Comparison of ENCODE assay signal across 9 cellular contexts in the genomic region with DNA sequence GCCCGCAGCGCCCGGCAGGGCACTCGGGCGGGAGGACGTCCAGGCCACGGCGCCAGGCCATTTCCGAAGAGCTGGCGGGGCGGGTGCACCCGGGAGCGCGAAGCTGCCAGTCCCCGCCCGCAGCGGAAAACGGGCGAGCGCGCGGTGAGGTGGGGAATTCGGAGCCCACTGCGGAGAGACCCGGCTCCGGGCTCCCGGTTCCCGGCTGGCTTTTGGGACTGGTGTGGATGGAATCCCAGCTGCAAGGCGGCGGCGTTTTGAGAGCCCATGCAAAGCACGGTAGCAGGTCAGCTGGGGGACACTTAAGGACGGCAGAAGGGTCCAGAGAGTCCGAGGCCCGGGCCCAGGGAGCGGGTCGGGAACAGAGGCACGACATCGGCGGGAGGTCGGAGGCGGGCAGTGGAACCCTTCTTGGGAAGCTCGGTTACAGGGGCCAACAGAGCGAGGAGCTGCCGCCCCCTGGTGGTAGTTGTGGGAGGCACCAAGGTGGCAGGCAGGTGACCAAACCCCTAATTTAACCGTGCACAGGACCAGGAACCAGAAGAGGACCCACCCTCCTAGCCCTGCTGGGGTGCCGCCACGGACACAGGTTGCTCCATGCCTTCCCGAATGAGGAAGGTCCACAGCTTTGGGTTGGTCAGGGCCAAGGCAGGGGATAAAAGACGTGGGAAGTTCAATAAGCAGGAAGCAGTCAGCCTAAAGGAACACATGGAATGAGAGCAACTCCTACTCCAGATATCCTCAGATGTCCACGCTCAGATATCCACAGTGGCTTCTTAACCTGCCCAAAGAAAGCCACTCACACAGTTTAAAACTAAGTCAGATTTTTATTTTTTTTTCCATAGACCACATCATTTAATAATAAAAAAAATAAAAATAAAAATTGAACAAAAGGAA. TPM values are rescaled to one million over a fixed set of nuclear protein-coding genes. Genes with fewer than 3 reads are reported as not detected.
A peak's percentile ranks its signal among the peaks of the same experiment; 100 is the strongest.
DNase-seq lines count a peak whose midpoint lies in the region; ATAC-seq and TF ChIP-seq lines count a peak whose summit lies in the region.
"Had no signal": no experiment of that assay in that cellular context is flagged by ENCODE, and none has a peak within 500 bp of the region (broad histone marks: within the 10 kb centered on the region; RNA-seq: fewer than 3 reads in every experiment).

No MANE protein-coding gene starts in this region.

- H3K4me1 ChIP-seq in stomach = peaks cover 22 to 50% (median 27%) of the 10 kb centered on the region in 4 donors

- no peak for TF ChIP-seq EP300 in stomach (IDR thresholded peaks at IDR 0.05)

- peak overlapping the region; percentile 62 for H3K4me3 Mint-ChIP-seq in natural killer cell treated with Interleukin-12 subunit alpha and Interleukin-12 subunit beta and Interleukin-15 and Interleukin-18, amount 100 ng/mL, for 72 hours

- intact Hi-C loops in stomach (cut with DNase I; ENCODE audit: low total_unique reads) = loop anchor here (2.0 kb wide), 1 partner anchor 71 kb away; no protein-coding TSS in a partner anchor

- H3K27ac Mint-ChIP-seq in natural killer cell treated with Interleukin-12 subunit alpha and Interleukin-12 subunit beta and Interleukin-15 and Interleukin-18, amount 100 ng/mL, for 72 hours = no peak overlapping the region

- H3K4me3 ChIP-seq in BJ (ENCODE audit: low read depth, low read length) (peak overlapping the region; percentile 52), stomach (peak overlapping the region; percentile 66 to 87 (median 76))

- DNase-seq in BJ (ENCODE audit: low read depth) (no peak), HuH-7.5 (ENCODE audit: low spot score) (peak; percentile 98), fibroblast of gingiva (ENCODE audit: low read depth) (peak; percentile 72), stomach (peak; percentile 88), NCI-H2107 treated with DMSO at 0.1 percent for 48 hours (lab: John Stamatoyannopoulos, UW; ENCODE audit: unreplicated experiment) (no peak)
- peak; percentile 96 for DNase-seq in activated CD8-positive, alpha-beta memory T cell treated with anti-CD3 and anti-CD28 coated beads, Interleukin-2, amount 50 U/mL, for 48 hours
- DNase-seq in natural killer cell treated with Interleukin-12 subunit alpha and Interleukin-12 subunit beta and Interleukin-15 and Interleukin-18, amount 100 ng/mL, for 72 hours (ENCODE audit: low spot score) = peak; percentile 92

- WGBS in stomach, 5 donors = 1 to 2% (median 1%) methylated on average over 21 to 51 of the region's 51 CpGs

- H3K9me3 ChIP-seq in stomach = no peaks in the 10 kb centered on the region

- CTCF ChIA-PET in BJ (lab: Yijun Ruan, JAX) = interaction anchor here (0.6 to 19.2 kb wide), 43 partner anchors 9 to 501 kb away, joined by 3 to 539 read pairs (median 5); a partner anchor contains a TSS

- no peaks in the 10 kb centered on the region for H3K9me3 Mint-ChIP-seq in natural killer cell treated with Interleukin-12 subunit alpha and Interleukin-12 subunit beta and Interleukin-15 and Interleukin-18, amount 100 ng/mL, for 72 hours

- H3K27ac ChIP-seq in stomach = peak overlapping the region; percentile 33 to 80 (median 71)

- POLR2A ChIA-PET in BJ (lab: Charles Lee) = interaction anchor here (0.5 to 0.7 kb wide), 3 partner anchors 75 to 139 kb away, joined by 3 read pairs; a partner anchor contains a TSS

- H3K36me3 ChIP-seq in BJ (ENCODE audit: control insufficient read depth, insufficient read depth, low read length) = peaks cover 24% of the 10 kb centered on the region
- peaks cover 40 to 47% (median 45%) of the 10 kb centered on the region in 4 donors for H3K36me3 ChIP-seq in stomach

- peaks cover 23 to 24% of the 10 kb centered on the region in 2 donors for H3K4me1 Mint-ChIP-seq in natural killer cell treated with Interleukin-12 subunit alpha and Interleukin-12 subunit beta and Interleukin-15 and Interleukin-18, amount 100 ng/mL, for 72 hours (ENCODE audit: low read depth in 2 of 2)

- peak; percentile 92 for TF ChIP-seq CTCF in BJ (IDR thresholded peaks at IDR 0.05; ENCODE audit: insufficient read depth, low read depth, low read length)
- peak in 6 of 7 experiments; percentile 75 to 95 (median 92) for TF ChIP-seq CTCF in stomach (IDR thresholded peaks at IDR 0.05)

- peaks cover 12% of the 10 kb centered on the region for H3K36me3 Mint-ChIP-seq in natural killer cell treated with Interleukin-12 subunit alpha and Interleukin-12 subunit beta and Interleukin-15 and Interleukin-18, amount 100 ng/mL, for 72 hours

- TF ChIP-seq POLR2A in stomach (IDR thresholded peaks at IDR 0.05) = no peak

- peak; percentile 57 for ATAC-seq in GM21381 (IDR thresholded peaks at IDR 0.05; ENCODE audit: unreplicated experiment)
- peak; percentile 77 to 82 for ATAC-seq in natural killer cell treated with Interleukin-12 subunit alpha and Interleukin-12 subunit beta and Interleukin-15 and Interleukin-18, amount 100 ng/mL, for 72 hours

- H3K27me3 Mint-ChIP-seq in natural killer cell treated with Interleukin-12 subunit alpha and Interleukin-12 subunit beta and Interleukin-15 and Interleukin-18, amount 100 ng/mL, for 72 hours = peaks cover 4 to 7% of the 10 kb centered on the region in 2 donors

- H3K27me3 ChIP-seq in BJ (ENCODE audit: control insufficient read depth, insufficient read depth, low read length) = no peaks in the 10 kb centered on the region
- H3K27me3 ChIP-seq in stomach = no peaks in the 10 kb centered on the region

RNA-seq across cellular contexts. Expression of a gene that starts 0.7 kb away (rescaled TPM):
- 9.0 and 14.8 TPM in 2 replicates for polyA plus RNA-seq in BJ (2011; rRNA removed)
- polyA minus RNA-seq in BJ (2011; rRNA and poly(A)+ RNA removed) = 6.2 and 14.3 TPM in 2 replicates
- total RNA-seq in natural killer cell treated with Interleukin-12 subunit alpha and Interleukin-12 subunit beta and Interleukin-15 and Interleukin-18, amount 100 ng/mL, for 72 hours = 1 to 10 TPM in 1 of 2 donors, under 1 TPM in 1; 0.73 to 1.0 TPM
- total RNA-seq in stomach = 10 to 100 TPM in 1 of 5 donors, 1 to 10 TPM in 3, not detected in 1; 1.2 to 14.3 (median 4.8) TPM
- 1 to 10 TPM; 2.3 to 4.0 (median 3.2) TPM for polyA plus RNA-seq in stomach

RNA-seq across cellular contexts. Expression of a gene that starts 16.0 kb away (rescaled TPM):
- not detected in 2 replicates for polyA plus RNA-seq in BJ (2011; rRNA removed)
- 0.10 and 0.14 TPM in 2 replicates for polyA minus RNA-seq in BJ (2011; rRNA and poly(A)+ RNA removed)
- total RNA-seq in natural killer cell treated with Interleukin-12 subunit alpha and Interleukin-12 subunit beta and Interleukin-15 and Interleukin-18, amount 100 ng/mL, for 72 hours = not detected
- total RNA-seq in stomach = not detected
- not detected for polyA plus RNA-seq in stomach
- total RNA-seq: T-helper 2 cell treated with Interferon-gamma antibody and Interleukin-4, amounts not matched to agents 100 ng/mL and 5 ng/mL, for 36 hours had no signal

RNA-seq across cellular contexts. Expression of a gene that starts 23.3 kb away (rescaled TPM):
- polyA plus RNA-seq in BJ (2011; rRNA removed) = 257 and 304 TPM in 2 replicates
- 86.4 and 180 TPM in 2 replicates for polyA minus RNA-seq in BJ (2011; rRNA and poly(A)+ RNA removed)
- 100 to 1,000 TPM; 102 to 121 TPM for total RNA-seq in natural killer cell treated with Interleukin-12 subunit alpha and Interleukin-12 subunit beta and Interleukin-15 and Interleukin-18, amount 100 ng/mL, for 72 hours
- 100 to 1,000 TPM in 1 of 5 donors, 10 to 100 TPM in 4; 34.4 to 139 (median 54.6) TPM for total RNA-seq in stomach
- 100 to 1,000 TPM in 1 of 3 donors, 10 to 100 TPM in 2; 96.4 to 147 (median 98.6) TPM for polyA plus RNA-seq in stomach

RNA-seq across cellular contexts. Expression of a gene that starts 36.9 kb away (rescaled TPM):
- polyA plus RNA-seq in BJ (2011; rRNA removed) (120 and 123 TPM in 2 replicates), stomach (10 to 100 TPM; 37.1 to 86.4 (median 52.7) TPM)
- polyA minus RNA-seq in BJ (2011; rRNA and poly(A)+ RNA removed) = 74.7 and 90.4 TPM in 2 replicates
- total RNA-seq in natural killer cell treated with Interleukin-12 subunit alpha and Interleukin-12 subunit beta and Interleukin-15 and Interleukin-18, amount 100 ng/mL, for 72 hours = 100 to 1,000 TPM; 186 to 250 TPM
- total RNA-seq in stomach = 100 to 1,000 TPM; 114 to 232 (median 123) TPM

RNA-seq across cellular contexts. Expression of a gene that starts 37.3 kb away (rescaled TPM):
- polyA plus RNA-seq in BJ (2011; rRNA removed) (104 and 112 TPM in 2 replicates), stomach (10 to 100 TPM; 27.4 to 51.8 (median 49.8) TPM)
- 34.0 and 62.0 TPM in 2 replicates for polyA minus RNA-seq in BJ (2011; rRNA and poly(A)+ RNA removed)
- 10 to 100 TPM; 41.2 to 55.2 TPM for total RNA-seq in natural killer cell treated with Interleukin-12 subunit alpha and Interleukin-12 subunit beta and Interleukin-15 and Interleukin-18, amount 100 ng/mL, for 72 hours
- total RNA-seq in stomach = 10 to 100 TPM in 2 of 5 donors, 1 to 10 TPM in 2, not detected in 1; 1.8 to 25.2 (median 14.0) TPM

Comparison
In these comparisons a context has a peak if more than half of its experiments do, and no peak if none do; other contexts are left out.
1. DNase-seq: peak in HuH-7.5 (single experiment), activated CD8-positive, alpha-beta memory T cell treated with anti-CD3 and anti-CD28 coated beads, Interleukin-2, amount 50 U/mL, for 48 hours (single experiment), fibroblast of gingiva (single experiment), natural killer cell treated with Interleukin-12 subunit alpha and Interleukin-12 subunit beta and Interleukin-15 and Interleukin-18, amount 100 ng/mL, for 72 hours (single experiment) and stomach (single experiment); none in BJ (single experiment) and NCI-H2107 treated with DMSO at 0.1 percent for 48 hours (single experiment).